In the genomic region with DNA sequence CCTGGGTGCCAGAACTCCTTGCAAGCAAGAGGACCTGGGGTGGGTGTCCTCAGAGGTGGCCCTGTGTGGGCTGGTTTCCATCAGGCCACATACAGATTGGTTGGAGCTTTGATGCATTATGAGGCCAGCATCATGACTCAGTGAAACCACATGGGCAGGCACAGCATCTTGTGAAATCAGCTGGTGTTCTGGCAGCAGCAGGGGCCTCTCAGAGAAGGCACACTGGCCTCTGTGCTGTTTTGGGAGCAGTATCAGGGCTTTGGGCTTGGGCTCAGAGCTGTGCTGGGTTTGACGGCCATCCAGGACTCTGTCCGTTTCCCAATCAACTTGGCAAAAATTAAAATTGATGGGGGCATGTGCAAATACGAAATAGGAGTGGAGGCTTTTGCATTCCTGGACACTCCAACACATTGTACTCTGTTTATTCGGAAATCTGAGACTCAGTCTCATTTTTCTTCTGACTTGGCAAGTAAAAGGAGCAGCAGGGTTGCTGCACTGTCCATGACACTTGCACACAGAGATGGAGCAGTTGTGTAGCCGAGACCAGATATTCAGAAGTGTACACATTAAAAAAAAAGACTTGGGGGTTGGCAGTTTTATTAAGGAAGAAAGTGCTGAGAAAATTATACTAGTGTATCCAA, we compare ENCODE assay signal across 9 cellular contexts.
DNase-seq lines count a peak whose midpoint lies in the region; ATAC-seq, FAIRE-seq and TF ChIP-seq lines count a peak whose summit lies in the region.
"Had no signal": no experiment of that assay in that cellular context is flagged by ENCODE, and none has a peak within 500 bp of the region (broad histone marks: within the 10 kb centered on the region; RNA-seq: fewer than 3 reads in every experiment).

No MANE protein-coding gene starts in this region.

- 60 to 65% (median 62%) methylated on average over 5 of the region's 5 CpGs for WGBS in stomach, 5 donors

- no peaks in the 10 kb centered on the region for H3K79me2 ChIP-seq in astrocyte (ENCODE audit: insufficient read depth, low read length)

- ATAC-seq in left ventricle myocardium superior: peak; percentile 97
- ATAC-seq in GM21360 (IDR thresholded peaks at IDR 0.05; ENCODE audit: unreplicated experiment): no peak
- ATAC-seq in GM18502 (IDR thresholded peaks at IDR 0.05; ENCODE audit: poor library complexity, unreplicated experiment): no peak

- H3K4me3 ChIP-seq in astrocyte (ENCODE audit: insufficient read depth, low read depth, low read length) (no peak overlapping the region), stomach (no peak overlapping the region)

- H3K4me2 ChIP-seq in astrocyte (ENCODE audit: low read length): peak overlapping the region; percentile 31

- DNase-seq in H54 (ENCODE audit: insufficient read length, low spot score): peak; percentile 52
- peak; percentile 92 for DNase-seq in astrocyte (ENCODE audit: low read depth)
- peak; percentile 74 for DNase-seq in left ventricle myocardium superior
- DNase-seq in stomach: peak; percentile 31
- DNase-seq in iPS-NIHi11 (ENCODE audit: low spot score): no peak
- no peak for DNase-seq in NCI-H2171 treated with DMSO at 0.1 percent for 48 hours (lab: John Stamatoyannopoulos, UW)
- DNase-seq: Kasumi-1 had no signal

- no peaks in the 10 kb centered on the region for H3K36me3 ChIP-seq in astrocyte (ENCODE audit: insufficient read depth, low read length)
- H3K36me3 ChIP-seq in stomach: no peaks in the 10 kb centered on the region

- peaks cover 2% of the 10 kb centered on the region for H3K27me3 Mint-ChIP-seq in astrocyte (ENCODE audit: low read depth, unreplicated experiment)

- no peak overlapping the region for H3K4me3 Mint-ChIP-seq in astrocyte (ENCODE audit: unreplicated experiment)

- peaks cover 4% of the 10 kb centered on the region for H3K4me1 ChIP-seq in astrocyte (ENCODE audit: insufficient read depth, low read length)
- H3K4me1 ChIP-seq in stomach: peaks cover 0 to 17% (median 8%) of the 10 kb centered on the region in 4 donors

- no peaks in the 10 kb centered on the region for H3K27me3 ChIP-seq in astrocyte (ENCODE audit: insufficient read depth, low read length)
- no peaks in the 10 kb centered on the region for H3K27me3 ChIP-seq in stomach

- intact Hi-C loops in left ventricle myocardium superior (cut with micrococcal nuclease) (no loop called here), stomach (cut with DNase I; ENCODE audit: low total_unique reads) (no loop called here)

- no peaks in the 10 kb centered on the region for H3K9me3 ChIP-seq in astrocyte (ENCODE audit: insufficient read depth, low read depth, low read length)
- H3K9me3 ChIP-seq in stomach: no peaks in the 10 kb centered on the region

- TF ChIP-seq POLR2A in H54 (IDR thresholded peaks at IDR 0.05; ENCODE audit: low read depth, low read length) (no peak), stomach (IDR thresholded peaks at IDR 0.05) (no peak)

- peaks cover 4% of the 10 kb centered on the region for H3K9me3 Mint-ChIP-seq in astrocyte (ENCODE audit: unreplicated experiment)

- peaks cover 6% of the 10 kb centered on the region for H3K4me1 Mint-ChIP-seq in astrocyte (ENCODE audit: low read depth, unreplicated experiment)

- no peaks in the 10 kb centered on the region for H4K20me1 ChIP-seq in astrocyte (ENCODE audit: insufficient read depth, low read length)

- TF ChIP-seq CTCF in astrocyte (IDR thresholded peaks at IDR 0.05; ENCODE audit: insufficient read depth, low read depth, low read length) (no peak), stomach (IDR thresholded peaks at IDR 0.05) (no peak)

- H2AFZ ChIP-seq in astrocyte (ENCODE audit: low read depth, low read length): no peak overlapping the region

- H3K9ac ChIP-seq in astrocyte (ENCODE audit: low read length): no peak overlapping the region

- no peak for TF ChIP-seq EP300 in stomach (IDR thresholded peaks at IDR 0.05)

- FAIRE-seq in H54 (lab: Jason Lieb, UNC) (no peak), astrocyte (lab: Jason Lieb, UNC) (no peak)

- H3K36me3 Mint-ChIP-seq in astrocyte (ENCODE audit: low read depth, unreplicated experiment): no peaks in the 10 kb centered on the region

- H3K27ac Mint-ChIP-seq in astrocyte (ENCODE audit: unreplicated experiment): no peak overlapping the region

- peak overlapping the region; percentile 7 for H3K27ac ChIP-seq in astrocyte (ENCODE audit: low read depth, low read length)
- H3K27ac ChIP-seq in stomach: peak overlapping the region in 4 of 5 donors; percentile 18 to 67 (median 36)

Comparison
In these comparisons a context has a peak if more than half of its experiments do, and no peak if none do; other contexts are left out.
1. DNase-seq: peak in H54 (single experiment), astrocyte (single experiment), left ventricle myocardium superior (single experiment) and stomach (single experiment); none in iPS-NIHi11 (single experiment) and NCI-H2171 treated with DMSO at 0.1 percent for 48 hours (single experiment).